Comparison of ENCODE assay signal across 1 cellular context in genomic region chr4:10018818-10019438, GRCh38.
TF ChIP-seq lines count a peak whose summit lies in the region.

No MANE protein-coding gene starts in this region.

TF ChIP-seq in Ishikawa, 13 proteins besides CTCF, POLR2A, EP300 and RAD21 (continued from another document):
- TF ChIP-seq REST (IDR thresholded peaks at IDR 0.05; ENCODE audit: low read depth) (no peak), FOXM1 (IDR thresholded peaks at IDR 0.05; ENCODE audit: borderline replicate concordance, low read depth) (no peak)
